16 cellular contexts compared by ENCODE assay signal in the genomic region with DNA sequence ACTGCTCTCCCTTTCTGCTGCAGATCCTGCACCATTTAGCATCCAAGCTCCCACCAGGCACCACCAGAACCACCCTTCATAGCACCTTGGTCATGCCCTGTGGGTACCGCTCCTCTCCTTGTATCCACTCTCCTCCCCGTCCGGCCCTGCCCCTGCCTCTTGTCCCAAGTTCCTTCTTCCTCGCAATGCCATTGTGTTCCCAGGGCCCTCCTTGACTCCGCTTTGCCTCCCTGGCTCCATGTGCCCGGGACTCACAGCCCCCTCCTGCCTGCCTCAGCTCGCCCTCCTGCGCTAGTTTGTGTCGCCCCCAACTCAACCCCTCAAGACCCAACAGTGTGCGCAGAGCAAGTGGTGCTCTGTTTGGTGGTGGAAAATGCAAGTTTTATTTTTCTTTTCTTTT.
"Had no signal": no experiment of that assay in that cellular context is flagged by ENCODE, and none has a peak within 500 bp of the region (broad histone marks: within the 10 kb centered on the region; RNA-seq: fewer than 3 reads in every experiment).

No MANE protein-coding gene starts in this region.

- H3K4me2 ChIP-seq: SK-N-SH had no signal

- H3K4me1 ChIP-seq: breast epithelium, pancreas had no signal

- H3K9me3 ChIP-seq: breast epithelium, mucosa of descending colon, pancreas, SK-N-SH, suprapubic skin, upper lobe of left lung had no signal

- H3K27ac Mint-ChIP-seq: activated CD4-positive, alpha-beta memory T cell treated with anti-CD3 and anti-CD28 coated beads, Interleukin-2, amount 10 ng/mL, durations not matched to agents 7 days and 5 days; activated naive CD4-positive, alpha-beta T cell treated with anti-CD3 and anti-CD28 coated beads, Interleukin-2, amount 50 U/mL, for 24 hours; activated T-helper 17 cell treated with anti-CD3 and anti-CD28 coated beads, Interleukin-2, amount 50 U/mL, for 72 hours; T-helper 17 cell had no signal

- H3K27ac ChIP-seq: breast epithelium, pancreas, suprapubic skin, upper lobe of left lung had no signal

- ATAC-seq: activated CD4-positive, CD25-positive, alpha-beta regulatory T cell treated with anti-CD3 and anti-CD28 coated beads, Interleukin-2, amount 50 U/mL, for 24 hours; activated T-helper 17 cell treated with anti-CD3 and anti-CD28 coated beads, Interleukin-2, amount 50 U/mL, for 72 hours; mucosa of descending colon; pancreas; stimulated activated naive B cell treated with anti-CD40 and anti-IgM and Interleukin-4, amounts not matched to agents 10 μg/mL and 1 μg/mL and 100 μg/mL, for 72 hours; T-helper 17 cell had no signal

- H3K36me3 ChIP-seq: breast epithelium, pancreas had no signal

- H3K27me3 Mint-ChIP-seq: activated CD4-positive, alpha-beta memory T cell treated with anti-CD3 and anti-CD28 coated beads, Interleukin-2, amount 10 ng/mL, durations not matched to agents 7 days and 5 days; activated naive CD4-positive, alpha-beta T cell treated with anti-CD3 and anti-CD28 coated beads, Interleukin-2, amount 50 U/mL, for 24 hours; activated T-helper 17 cell treated with anti-CD3 and anti-CD28 coated beads, Interleukin-2, amount 50 U/mL, for 72 hours; T-helper 17 cell had no signal

- H3K4me3 Mint-ChIP-seq: activated CD4-positive, alpha-beta memory T cell treated with anti-CD3 and anti-CD28 coated beads, Interleukin-2, amount 10 ng/mL, durations not matched to agents 7 days and 5 days; activated naive CD4-positive, alpha-beta T cell treated with anti-CD3 and anti-CD28 coated beads, Interleukin-2, amount 50 U/mL, for 24 hours; activated T-helper 17 cell treated with anti-CD3 and anti-CD28 coated beads, Interleukin-2, amount 50 U/mL, for 72 hours; stimulated activated naive B cell treated with anti-CD40 and anti-IgM and Interleukin-4, amounts not matched to agents 10 μg/mL and 1 μg/mL and 100 μg/mL, for 72 hours; T-helper 17 cell had no signal

- H3K27me3 ChIP-seq: breast epithelium, pancreas, suprapubic skin, upper lobe of left lung had no signal

- H3K36me3 Mint-ChIP-seq: activated naive CD4-positive, alpha-beta T cell treated with anti-CD3 and anti-CD28 coated beads, Interleukin-2, amount 50 U/mL, for 24 hours had no signal

- H3K9ac ChIP-seq: SK-N-SH had no signal

- DNase-seq: activated CD4-positive, alpha-beta memory T cell treated with anti-CD3 and anti-CD28 coated beads, Interleukin-2, amount 10 ng/mL, durations not matched to agents 7 days and 5 days; activated CD8-positive, alpha-beta memory T cell treated with anti-CD3 and anti-CD28 coated beads, Interleukin-2, amount 50 U/mL, for 48 hours; anterior cingulate cortex; foreskin melanocyte; head of caudate nucleus; mucosa of descending colon; pancreas; SK-N-SH; stimulated activated naive B cell treated with anti-CD40 and anti-IgM and Interleukin-4, amounts not matched to agents 10 μg/mL and 1 μg/mL and 100 μg/mL, for 72 hours; T-helper 17 cell had no signal

- H3K4me3 ChIP-seq: breast epithelium, mucosa of descending colon, pancreas, suprapubic skin, upper lobe of left lung had no signal

- H3K9me3 Mint-ChIP-seq: activated CD4-positive, alpha-beta memory T cell treated with anti-CD3 and anti-CD28 coated beads, Interleukin-2, amount 10 ng/mL, durations not matched to agents 7 days and 5 days; activated naive CD4-positive, alpha-beta T cell treated with anti-CD3 and anti-CD28 coated beads, Interleukin-2, amount 50 U/mL, for 24 hours; activated T-helper 17 cell treated with anti-CD3 and anti-CD28 coated beads, Interleukin-2, amount 50 U/mL, for 72 hours had no signal
